24 cellular contexts compared by ENCODE assay signal in genomic region chr5:60639544-60639943, GRCh38.
DNase-seq lines count a peak whose midpoint lies in the region; ATAC-seq and TF ChIP-seq lines count a peak whose summit lies in the region.
"Had no signal": no experiment of that assay in that cellular context is flagged by ENCODE, and none has a peak within 500 bp of the region (broad histone marks: within the 10 kb centered on the region; RNA-seq: fewer than 3 reads in every experiment).

No MANE protein-coding gene starts in this region.

- H3K27me3 ChIP-seq in ascending aorta (no peaks in the 10 kb centered on the region), fibroblast of lung (ENCODE audit: control insufficient read depth, insufficient read depth, low read length) (no peaks in the 10 kb centered on the region), thoracic aorta (replicated peaks; ENCODE audit: insufficient read depth) (no peaks in the 10 kb centered on the region), lower lobe of right lung (ENCODE audit: low read depth) (no peaks in the 10 kb centered on the region)
- H3K27me3 ChIP-seq: BLaER1 had no signal

- TF ChIP-seq CTCF in ascending aorta (IDR thresholded peaks at IDR 0.05): no peak
- TF ChIP-seq CTCF in fibroblast of lung (conservative IDR thresholded peaks at IDR 0.05 in 1 of 2, IDR thresholded peaks at IDR 0.05 in 1 of 2; ENCODE audit: low read depth in 1 of 2, low read length in 2 of 2): no peak
- no peak for TF ChIP-seq CTCF in thoracic aorta (IDR thresholded peaks at IDR 0.05)
- no peak for TF ChIP-seq CTCF in lower lobe of right lung (IDR thresholded peaks at IDR 0.05)

- no peaks in the 10 kb centered on the region for H3K36me3 ChIP-seq in ascending aorta
- no peaks in the 10 kb centered on the region for H3K36me3 ChIP-seq in fibroblast of lung (ENCODE audit: control insufficient read depth, insufficient read depth, low read length)
- no peaks in the 10 kb centered on the region for H3K36me3 ChIP-seq in thoracic aorta
- H3K36me3 ChIP-seq in lower lobe of right lung: no peaks in the 10 kb centered on the region

- H3K4me2 ChIP-seq in fibroblast of lung (ENCODE audit: extremely low read depth, insufficient read depth, low read length): no peak overlapping the region
- H3K4me2 ChIP-seq: BLaER1, GM23338, PC-9 had no signal

- H3K27ac ChIP-seq in ascending aorta: peak overlapping the region; percentile 63 to 75
- H3K27ac ChIP-seq in fibroblast of lung (ENCODE audit: insufficient read depth, low read length): no peak overlapping the region
- H3K27ac ChIP-seq in thoracic aorta: peak overlapping the region; percentile 59 to 61
- no peak overlapping the region for H3K27ac ChIP-seq in lower lobe of right lung
- H3K27ac ChIP-seq: BLaER1, HL-60, PC-9 had no signal

- DNase-seq in KBM-7 (peak; percentile 11), ascending aorta (ENCODE audit: low spot score in 2 of 2) (peak in 1 of 2 donors; percentile 69), fibroblast of lung (ENCODE audit: low read depth in 2 of 2) (peak in 1 of 2 donors; percentile 10), thoracic aorta (ENCODE audit: low spot score) (no peak), lower lobe of right lung (no peak), activated gamma-delta T cell treated with Interleukin-2 at 50 U/mL for 16 hours (no peak)
- DNase-seq: CD4-positive, CD25-positive, alpha-beta regulatory T cell; DMS153; DND-41; HCEC 1CT; Karpas-422; NCI-H1105; NCI-H1436 treated with DMSO at 0.1 percent for 48 hours; NCI-H1930; NCI-H2107; NCI-H446; NCI-H526; PC-9; SHP77 had no signal

- in situ Hi-C loops in KBM-7 (cut with MboI; ENCODE audit: low pct_unique_long_range_greater_than_20kb, low sequenced_read_pairs): no loop called here

- H3K9me3 ChIP-seq in ascending aorta (no peaks in the 10 kb centered on the region), fibroblast of lung (ENCODE audit: control insufficient read depth, insufficient read depth, low read depth, low read length) (no peaks in the 10 kb centered on the region), thoracic aorta (no peaks in the 10 kb centered on the region), lower lobe of right lung (no peaks in the 10 kb centered on the region)

- ATAC-seq in thoracic aorta (ENCODE audit: insufficient number of reproducible peaks, low FRiP score, low read depth) (peak; percentile 73), lower lobe of right lung (no peak), GM19397 (IDR thresholded peaks at IDR 0.05; ENCODE audit: unreplicated experiment) (no peak), HG03025 (IDR thresholded peaks at IDR 0.05; ENCODE audit: low FRiP score, unreplicated experiment) (no peak)
- ATAC-seq: GM23338 had no signal

- H3K79me2 ChIP-seq in fibroblast of lung (ENCODE audit: control insufficient read depth, insufficient read depth, low read length): no peaks in the 10 kb centered on the region

- H3K4me1 ChIP-seq in ascending aorta (peaks cover 5% of the 10 kb centered on the region in 2 donors), fibroblast of lung (ENCODE audit: control insufficient read depth, extremely low read depth, insufficient read depth, low read length) (no peaks in the 10 kb centered on the region), thoracic aorta (ENCODE audit: control insufficient read depth in 1 of 2, low read depth in 2 of 2) (peaks cover 5 to 30% of the 10 kb centered on the region in 2 donors), lower lobe of right lung (no peaks in the 10 kb centered on the region)
- H3K4me1 ChIP-seq: BLaER1 had no signal

- intact Hi-C loops in ascending aorta (cut with DNase I) (no loop called here), lower lobe of right lung (cut with DNase I) (no loop called here)

- H3K4me3 ChIP-seq in ascending aorta (no peak overlapping the region), fibroblast of lung (replicated peaks in 1 of 4; ENCODE audit: control extremely low read depth in 1 of 4, insufficient read depth in 1 of 4, low read depth in 3 of 4, low read length in 4 of 4) (no peak overlapping the region), thoracic aorta (no peak overlapping the region), lower lobe of right lung (no peak overlapping the region)
- H3K4me3 ChIP-seq: BLaER1, GM23338, PC-9 had no signal

- no peak overlapping the region for H3K9ac ChIP-seq in fibroblast of lung (ENCODE audit: insufficient read depth, low read length)
- H3K9ac ChIP-seq: BLaER1 had no signal

- H2AFZ ChIP-seq in fibroblast of lung (ENCODE audit: low read length): peak overlapping the region; percentile 32
- H2AFZ ChIP-seq: GM23338, PC-9 had no signal

- H4K20me1 ChIP-seq in fibroblast of lung (ENCODE audit: control insufficient read depth, extremely low read depth, insufficient read depth, low read length): no peaks in the 10 kb centered on the region
- H4K20me1 ChIP-seq: BLaER1 had no signal

Comparison
In these comparisons a context has a peak if more than half of its experiments do, and no peak if none do; other contexts are left out.
1. H3K27ac ChIP-seq: peak in ascending aorta (2 of 2) and thoracic aorta (2 of 2); none in fibroblast of lung (single experiment) and lower lobe of right lung (single experiment).